Comparison of ENCODE assay signal across 21 cellular contexts in the genomic region with DNA sequence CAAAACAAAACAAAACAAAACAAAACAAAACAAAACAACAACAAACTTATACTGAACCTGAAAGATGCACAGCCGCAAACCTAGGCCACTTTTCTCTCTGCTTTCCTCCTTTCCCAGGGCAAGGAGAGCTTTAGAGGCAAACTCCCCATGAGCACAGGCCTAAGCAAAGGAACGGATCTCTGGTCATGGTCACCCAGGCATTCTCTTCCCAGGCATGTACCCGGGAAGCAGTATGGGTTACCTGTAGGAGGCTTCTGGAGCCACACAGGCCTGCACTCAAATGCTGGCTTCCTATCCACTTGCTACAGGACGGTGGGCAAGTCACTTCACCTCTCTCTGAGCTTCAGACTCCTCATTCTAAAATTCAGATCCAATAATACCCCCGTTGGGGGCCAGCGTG.
A peak's percentile ranks its signal among the peaks of the same experiment; 100 is the strongest.
DNase-seq lines count a peak whose midpoint lies in the region; FAIRE-seq and TF ChIP-seq lines count a peak whose summit lies in the region.
"Had no signal": no experiment of that assay in that cellular context is flagged by ENCODE, and none has a peak within 500 bp of the region (broad histone marks: within the 10 kb centered on the region; RNA-seq: fewer than 3 reads in every experiment).

No MANE protein-coding gene starts in this region.

- no peaks in the 10 kb centered on the region for H3K36me3 ChIP-seq in esophagus muscularis mucosa
- H3K36me3 ChIP-seq in testis (ENCODE audit: low read depth, missing control alignments), result no peaks in the 10 kb centered on the region
- H3K36me3 ChIP-seq in kidney (ENCODE audit: control insufficient read depth in 1 of 2, insufficient read depth in 2 of 2, low read length in 2 of 2), result no peaks in the 10 kb centered on the region

- 94% methylated on average over 5 of the region's 6 CpGs for WGBS in esophagus muscularis mucosa
- WGBS in testis, 2 donors, result 90 to 95% methylated on average over 5 to 6 of the region's 6 CpGs

- no peak for TF ChIP-seq EP300 in esophagus muscularis mucosa (IDR thresholded peaks at IDR 0.05)

- H3K9me3 ChIP-seq in esophagus muscularis mucosa (no peaks in the 10 kb centered on the region), testis (no peaks in the 10 kb centered on the region), kidney (ENCODE audit: control insufficient read depth in 1 of 2, low read length in 2 of 2) (no peaks in the 10 kb centered on the region)

- no peak for TF ChIP-seq POLR2A in esophagus muscularis mucosa (IDR thresholded peaks at IDR 0.05; ENCODE audit: low read depth)
- TF ChIP-seq POLR2A in testis (IDR thresholded peaks at IDR 0.05), result no peak

- intact Hi-C loops in esophagus muscularis mucosa (cut with DNase I) (no loop called here), testis (cut with DNase I; ENCODE audit: low total_unique reads) (no loop called here), kidney (cut with DNase I) (no loop called here)

- H3K27ac ChIP-seq in esophagus muscularis mucosa (replicated peaks in 1 of 4), result no peak overlapping the region
- no peak overlapping the region for H3K27ac ChIP-seq in testis
- no peak overlapping the region for H3K27ac ChIP-seq in kidney (ENCODE audit: low read depth in 2 of 2, low read length in 2 of 2)
- H3K27ac ChIP-seq: GM23248, KMS-11 had no signal

- peaks cover 22 to 27% (median 24%) of the 10 kb centered on the region in 4 donors for H3K4me1 ChIP-seq in esophagus muscularis mucosa
- H3K4me1 ChIP-seq in testis, result peaks cover 18% of the 10 kb centered on the region
- peaks cover 0 to 10% of the 10 kb centered on the region in 2 donors for H3K4me1 ChIP-seq in kidney (ENCODE audit: control insufficient read depth in 1 of 2, insufficient read depth in 1 of 2, low read depth in 1 of 2, low read length in 2 of 2)

- CTCF ChIA-PET in HEK293T (lab: Yijun Ruan, JAX), result interaction anchor here (0.8 kb wide), 1 partner anchor 22 kb away, joined by 4 read pairs; no protein-coding TSS in a partner anchor

- FAIRE-seq in kidney (lab: Jason Lieb, UNC), result no peak
- FAIRE-seq: GM12878, GM19239 had no signal

- H3K4me3 ChIP-seq in esophagus muscularis mucosa (no peak overlapping the region), testis (no peak overlapping the region), kidney (ENCODE audit: low read length in 2 of 2) (no peak overlapping the region)
- H3K4me3 ChIP-seq: GM12878, GM23248 had no signal

- TF ChIP-seq CTCF in esophagus muscularis mucosa (IDR thresholded peaks at IDR 0.05) (no peak), testis (IDR thresholded peaks at IDR 0.05) (no peak), kidney (IDR thresholded peaks at IDR 0.05; ENCODE audit: borderline replicate concordance, extremely low read depth, insufficient read depth) (no peak), GM13977 (IDR thresholded peaks at IDR 0.05; ENCODE audit: extremely low read depth, insufficient read depth, missing control alignments) (no peak)

- no peaks in the 10 kb centered on the region for H3K27me3 ChIP-seq in esophagus muscularis mucosa
- no peaks in the 10 kb centered on the region for H3K27me3 ChIP-seq in testis

- DNase-seq in activated CD8-positive, alpha-beta memory T cell treated with anti-CD3 and anti-CD28 coated beads for 24 hours, result peak; percentile 35
- no peak for DNase-seq in activated CD8-positive, alpha-beta memory T cell treated with anti-CD3 and anti-CD28 coated beads, Interleukin-2, amount 50 U/mL, for 4 hours
- DNase-seq in HEK293T (ENCODE audit: extremely low spot score), result peak; percentile 6
- DNase-seq in esophagus muscularis mucosa (ENCODE audit: extremely low spot score), result peak; percentile 80
- peak; percentile 10 for DNase-seq in testis
- DNase-seq in kidney, result no peak
- DNase-seq in HuH-7 (ENCODE audit: low spot score), result no peak
- DNase-seq in GM13977 (ENCODE audit: low spot score), result no peak
- DNase-seq: 8988T; CD4-positive, CD25-positive, alpha-beta regulatory T cell; COR-L47; GM23248; MV-4-11; NCI-H187; NCI-H2107; NCI-H524; RPMI8226; SHP77 treated with DMSO at 0.1 percent for 48 hours had no signal

- H3K9ac ChIP-seq in kidney (ENCODE audit: low read length in 2 of 2), result no peak overlapping the region
- H3K9ac ChIP-seq: GM23248, KMS-11 had no signal

- in situ Hi-C loops in GM13977 (cut with MboI; ENCODE audit: low pct_unique_long_range_greater_than_20kb, low sequenced_read_pairs, unreplicated experiment), result no loop called here

- POLR2A ChIA-PET in HEK293T (lab: Yijun Ruan, JAX), result no interaction called here

TF ChIP-seq in HEK293T, 16 proteins besides CTCF, POLR2A, EP300 and RAD21:
- no peak for TF ChIP-seq FOXA1 (IDR thresholded peaks at IDR 0.05)
- no peak for TF ChIP-seq SUZ12 (IDR thresholded peaks at IDR 0.05)
- no peak for TF ChIP-seq SP1 (IDR thresholded peaks at IDR 0.05)
- no peak for TF ChIP-seq NFRKB (IDR thresholded peaks at IDR 0.05)
- TF ChIP-seq ZNF384 (IDR thresholded peaks at IDR 0.05), result no peak
- TF ChIP-seq ARNT (IDR thresholded peaks at IDR 0.05), result no peak
- no peak for TF ChIP-seq ELF4 (IDR thresholded peaks at IDR 0.05)
- no peak for TF ChIP-seq BHLHE40 (IDR thresholded peaks at IDR 0.05; ENCODE audit: borderline replicate concordance)
- TF ChIP-seq LEF1 (IDR thresholded peaks at IDR 0.05; ENCODE audit: borderline replicate concordance), result no peak
- no peak for TF ChIP-seq FOXK2 (IDR thresholded peaks at IDR 0.05)
- no peak for TF ChIP-seq PKNOX1 (IDR thresholded peaks at IDR 0.05)
- TF ChIP-seq HDGF (IDR thresholded peaks at IDR 0.05; ENCODE audit: borderline replicate concordance), result no peak
- TF ChIP-seq CTBP1 (IDR thresholded peaks at IDR 0.05; ENCODE audit: borderline replicate concordance), result no peak
- TF ChIP-seq TARDBP (IDR thresholded peaks at IDR 0.05), result no peak
- no peak for TF ChIP-seq FOXM1 (IDR thresholded peaks at IDR 0.05; ENCODE audit: borderline replicate concordance)
- TF ChIP-seq L3MBTL2 (conservative IDR thresholded peaks at IDR 0.05), result no peak

Comparison
In these comparisons a context has a peak if more than half of its experiments do, and no peak if none do; other contexts are left out.
1. DNase-seq: peak in activated CD8-positive, alpha-beta memory T cell treated with anti-CD3 and anti-CD28 coated beads for 24 hours (single experiment), HEK293T (single experiment), esophagus muscularis mucosa (single experiment) and testis (single experiment); none in activated CD8-positive, alpha-beta memory T cell treated with anti-CD3 and anti-CD28 coated beads, Interleukin-2, amount 50 U/mL, for 4 hours (single experiment), kidney (single experiment), HuH-7 (single experiment) and GM13977 (single experiment).